ENCODE assay signal across 8 cellular contexts in the genomic region with DNA sequence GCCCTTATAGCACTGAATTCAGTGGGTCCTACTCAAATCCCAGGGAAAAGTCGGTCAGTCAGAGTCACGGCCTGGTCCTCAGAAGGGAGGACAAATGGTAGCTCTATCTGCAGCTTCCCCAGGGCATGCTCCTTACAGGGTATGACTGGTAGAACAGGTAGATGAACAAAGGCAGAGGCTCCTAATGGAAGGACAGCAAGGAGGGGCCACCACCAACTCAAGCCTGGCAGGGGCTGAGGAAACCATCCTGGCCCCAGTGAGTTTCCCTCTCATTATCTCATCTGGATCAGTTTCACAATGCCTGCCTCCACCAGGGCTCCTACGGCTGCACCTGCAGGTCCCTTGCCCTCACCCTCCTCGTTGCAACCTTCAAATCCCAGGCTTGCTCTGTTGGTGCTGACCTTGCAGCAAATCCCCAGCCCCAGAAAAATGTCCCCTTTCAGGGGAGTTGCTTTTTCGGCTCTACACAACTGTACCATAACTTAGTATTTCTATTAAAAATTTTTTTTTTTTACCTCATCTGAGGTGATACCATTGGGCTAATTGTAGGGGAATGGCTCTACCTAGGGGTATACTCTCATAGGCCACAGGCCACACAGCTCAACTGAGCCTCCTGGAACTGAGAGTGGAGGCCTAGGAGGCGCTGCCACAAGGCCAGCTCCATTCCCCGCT. TPM values are rescaled to one million over a fixed set of nuclear protein-coding genes. Genes with fewer than 3 reads are reported as not detected.
DNase-seq lines count a peak whose midpoint lies in the region; ATAC-seq and TF ChIP-seq lines count a peak whose summit lies in the region.

No MANE protein-coding gene starts in this region.

- intact Hi-C loops in left ventricle myocardium inferior (cut with micrococcal nuclease) (no loop called here), left ventricle myocardium superior (cut with micrococcal nuclease) (loop anchor here (10.0 kb wide), 1 partner anchor 134 kb away; the partner anchor contains the start of gene TBRG4), vagina (cut with DNase I) (loop anchor here (10.0 kb wide), 2 partner anchors 96 to 406 kb away; partner anchors contain the start of genes DDX56 and PURB)

- no peaks in the 10 kb centered on the region for H3K27me3 ChIP-seq in left ventricle myocardium inferior (ENCODE audit: low read depth)
- H3K27me3 ChIP-seq in OCI-LY1 (ENCODE audit: insufficient read depth, low read length) = no peaks in the 10 kb centered on the region
- H3K27me3 ChIP-seq in vagina = no peaks in the 10 kb centered on the region

- H3K4me3 ChIP-seq in left ventricle myocardium inferior (no peak overlapping the region), OCI-LY1 (ENCODE audit: low read depth, low read length, poor library complexity, severe bottlenecking) (peak overlapping the region; percentile 24), epithelial cell of esophagus (ENCODE audit: low read length) (no peak overlapping the region), vagina (no peak overlapping the region)

- ATAC-seq in left ventricle myocardium superior (no peak), GM18867 (IDR thresholded peaks at IDR 0.05; ENCODE audit: unreplicated experiment) (no peak)

- no peaks in the 10 kb centered on the region for H4K20me1 ChIP-seq in OCI-LY1 (ENCODE audit: insufficient read depth, low read length)

- H3K9me3 ChIP-seq in left ventricle myocardium inferior (replicated peaks) (no peaks in the 10 kb centered on the region), OCI-LY1 (ENCODE audit: low read length) (no peaks in the 10 kb centered on the region), vagina (no peaks in the 10 kb centered on the region)

- DNase-seq in left ventricle myocardium inferior (no peak), left ventricle myocardium superior (no peak), epithelial cell of esophagus (ENCODE audit: low read depth) (peak; percentile 37), vagina (ENCODE audit: extremely low spot score in 2 of 2) (no peak), amygdala (lab: John Stamatoyannopoulos, UW) (no peak)
- DNase-seq in NK-92 treated with Interleukin-12 subunit alpha and Interleukin-12 subunit beta, amount 100 ng/mL, for 24 hours (lab: John Stamatoyannopoulos, UW) = no peak

- TF ChIP-seq CTCF in left ventricle myocardium inferior (IDR thresholded peaks at IDR 0.05; ENCODE audit: borderline replicate concordance) (no peak), OCI-LY1 (IDR thresholded peaks at IDR 0.05; ENCODE audit: low read length) (no peak), epithelial cell of esophagus (IDR thresholded peaks at IDR 0.05; ENCODE audit: insufficient read depth, low read depth, low read length, missing control alignments) (no peak), vagina (IDR thresholded peaks at IDR 0.05) (no peak)

- no peak overlapping the region for H2AFZ ChIP-seq in OCI-LY1 (ENCODE audit: low read length)

- H3F3A ChIP-seq in OCI-LY1 (ENCODE audit: insufficient read depth, low read length) = peaks cover 26% of the 10 kb centered on the region

- H3K27ac ChIP-seq in left ventricle myocardium inferior (replicated peaks) (peak overlapping the region; percentile 48), OCI-LY1 (ENCODE audit: low read depth, low read length, poor library complexity, severe bottlenecking) (peak overlapping the region; percentile 95), vagina (peak overlapping the region; percentile 37)

- H3K4me1 ChIP-seq in left ventricle myocardium inferior = peaks cover 33% of the 10 kb centered on the region
- peaks cover 87% of the 10 kb centered on the region for H3K4me1 ChIP-seq in OCI-LY1 (ENCODE audit: insufficient read depth, low read length, severe bottlenecking)
- peaks cover 44% of the 10 kb centered on the region for H3K4me1 ChIP-seq in vagina

- peak overlapping the region; percentile 40; the same call in 1 of the 2 replicates for H3K9ac ChIP-seq in OCI-LY1 (ENCODE audit: low read length)

- no peak for TF ChIP-seq POLR2A in vagina (IDR thresholded peaks at IDR 0.05)

- peak overlapping the region; percentile 86 for H3K4me2 ChIP-seq in OCI-LY1 (ENCODE audit: low read length)

- H3K9me2 ChIP-seq in OCI-LY1 (ENCODE audit: low read depth, low read length) = no peaks in the 10 kb centered on the region

- peaks cover 25% of the 10 kb centered on the region for H3K79me2 ChIP-seq in OCI-LY1 (ENCODE audit: insufficient read depth, low read length)

- H3K36me3 ChIP-seq in left ventricle myocardium inferior (peaks cover 31% of the 10 kb centered on the region), OCI-LY1 (ENCODE audit: insufficient read depth, low read length) (peaks cover 58% of the 10 kb centered on the region), vagina (peaks cover 0 to 43% of the 10 kb centered on the region in 2 donors)

RNA-seq across cellular contexts. Expression of gene MYO1G, which starts 2.4 kb away (rescaled TPM):
- 0.77 TPM for total RNA-seq in left ventricle myocardium inferior
- 1.3 TPM for total RNA-seq in left ventricle myocardium superior
- 5.2 TPM for total RNA-seq in vagina

RNA-seq across cellular contexts. Expression of gene CCM2, which starts 18.8 kb away (rescaled TPM):
- total RNA-seq in left ventricle myocardium inferior (24.5 TPM), left ventricle myocardium superior (36.7 TPM), vagina (44.2 TPM)

Comparison
In these comparisons a context has a peak if more than half of its experiments do, and no peak if none do; other contexts are left out.
1. H3K27ac ChIP-seq: peak in every context shown above with its lines; median percentile 95 in OCI-LY1; 48 in left ventricle myocardium inferior; 37 in vagina.